ENCODE assay signal across 1 cellular context in genomic region chr2:191947235-191947634, GRCh38.
TF ChIP-seq lines count a peak whose summit lies in the region.

No MANE protein-coding gene starts in this region.

TF ChIP-seq in K562, 482 proteins besides CTCF, POLR2A, EP300 and RAD21 (continued from another document):
- TF ChIP-seq CHAMP1 (IDR thresholded peaks at IDR 0.05), result no peak
- TF ChIP-seq SRSF9 (IDR thresholded peaks at IDR 0.05; ENCODE audit: borderline replicate concordance, low read depth, low read length), result no peak
- TF ChIP-seq CBFA2T2 (conservative IDR thresholded peaks at IDR 0.05), result no peak
- TF ChIP-seq JUNB (CRISPR knock-in tag; conservative IDR thresholded peaks at IDR 0.05), result no peak
- no peak for TF ChIP-seq ARID1B (IDR thresholded peaks at IDR 0.05)
- no peak for TF ChIP-seq BCOR (IDR thresholded peaks at IDR 0.05)
- no peak for TF ChIP-seq HNRNPUL1 (IDR thresholded peaks at IDR 0.05; ENCODE audit: low read length)
- no peak for TF ChIP-seq HMGN3 (IDR thresholded peaks at IDR 0.05; ENCODE audit: borderline replicate concordance, extremely low read depth, insufficient read length, low read depth, low read length)
- TF ChIP-seq, protein P1, sequence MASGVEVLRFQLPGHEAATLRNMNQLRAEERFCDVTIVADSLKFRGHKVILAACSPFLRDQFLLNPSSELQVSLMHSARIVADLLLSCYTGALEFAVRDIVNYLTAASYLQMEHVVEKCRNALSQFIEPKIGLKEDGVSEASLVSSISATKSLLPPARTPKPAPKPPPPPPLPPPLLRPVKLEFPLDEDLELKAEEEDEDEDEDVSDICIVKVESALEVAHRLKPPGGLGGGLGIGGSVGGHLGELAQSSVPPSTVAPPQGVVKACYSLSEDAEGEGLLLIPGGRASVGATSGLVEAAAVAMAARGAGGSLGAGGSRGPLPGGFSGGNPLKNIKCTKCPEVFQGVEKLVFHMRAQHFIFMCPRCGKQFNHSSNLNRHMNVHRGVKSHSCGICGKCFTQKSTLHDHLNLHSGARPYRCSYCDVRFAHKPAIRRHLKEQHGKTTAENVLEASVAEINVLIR (CRISPR knock-in tag; IDR thresholded peaks at IDR 0.05), result no peak
- no peak for TF ChIP-seq GTF2F1 (IDR thresholded peaks at IDR 0.05; ENCODE audit: low read depth, low read length)
- no peak for TF ChIP-seq BCL6 (CRISPR knock-in tag; IDR thresholded peaks at IDR 0.05)
- TF ChIP-seq DMBX1 (CRISPR knock-in tag; IDR thresholded peaks at IDR 0.05; ENCODE audit: borderline replicate concordance), result no peak
- TF ChIP-seq ZKSCAN1 (IDR thresholded peaks at IDR 0.05; ENCODE audit: low read depth, low read length), result no peak
- TF ChIP-seq NFXL1 (CRISPR knock-in tag; IDR thresholded peaks at IDR 0.05), result no peak
